Comparison of ENCODE assay signal across 26 cellular contexts in genomic region chrX:32644476-32644875, GRCh38.
"Had no signal": no experiment of that assay in that cellular context is flagged by ENCODE, and none has a peak within 500 bp of the region (broad histone marks: within the 10 kb centered on the region; RNA-seq: fewer than 3 reads in every experiment).

No MANE protein-coding gene starts in this region.

- H3K36me3 ChIP-seq: Peyer's patch, SJCRH30 had no signal

- H3K4me3 ChIP-seq: Peyer's patch, SJCRH30 had no signal

- H3K27me3 Mint-ChIP-seq: activated CD4-positive, alpha-beta memory T cell treated with anti-CD3 and anti-CD28 coated beads, Interleukin-2, amount 10 ng/mL, durations not matched to agents 7 days and 5 days; activated CD4-positive, alpha-beta T cell treated with anti-CD3 and anti-CD28 coated beads for 36 hours; activated naive CD8-positive, alpha-beta T cell; activated T-helper 17 cell treated with anti-CD3 and anti-CD28 coated beads, Interleukin-2, amount 50 U/mL, for 72 hours had no signal

- ATAC-seq: activated CD4-positive, alpha-beta T cell treated with anti-CD3 and anti-CD28 coated beads for 36 hours; activated T-helper 17 cell treated with anti-CD3 and anti-CD28 coated beads, Interleukin-2, amount 50 U/mL, for 72 hours had no signal

- DNase-seq: activated CD4-positive, alpha-beta memory T cell treated with anti-CD3 and anti-CD28 coated beads, Interleukin-2, amount 10 ng/mL, durations not matched to agents 7 days and 5 days; activated CD4-positive, alpha-beta T cell treated with anti-CD3 and anti-CD28 coated beads for 36 hours; activated CD4-positive, alpha-beta T cell treated with anti-CD3 and anti-CD28 coated beads, Interleukin-2, amount 50 U/mL, for 1 hour; activated gamma-delta T cell; activated naive CD4-positive, alpha-beta T cell treated with anti-CD3 and anti-CD28 coated beads for 36 hours; activated T-cell treated with anti-CD3 and anti-CD28 coated beads for 4 hours; activated T-cell treated with anti-CD3 and anti-CD28 coated beads, Interleukin-2, amount 50 U/mL, for 48 hours; Karpas-422; MM.1S; NCI-H1105; NCI-H1436; NCI-H1694 treated with DMSO at 0.1 percent for 48 hours; NCI-H2029 treated with DMSO at 0.1 percent for 48 hours; NCI-H345; NCI-H510A; NCI-H526 treated with DMSO at 0.1 percent for 48 hours; NCI-H82; Peyer's patch; Right ventricle myocardium superior; SJCRH30; SK-N-SH; T-helper 1 cell had no signal

- H3K9me3 ChIP-seq: Peyer's patch, SJCRH30, SK-N-SH had no signal

- H3K9ac ChIP-seq: SK-N-SH had no signal

- H3K4me1 Mint-ChIP-seq: activated CD4-positive, alpha-beta memory T cell treated with anti-CD3 and anti-CD28 coated beads, Interleukin-2, amount 10 ng/mL, durations not matched to agents 7 days and 5 days; activated CD4-positive, alpha-beta T cell treated with anti-CD3 and anti-CD28 coated beads for 36 hours; activated T-helper 17 cell treated with anti-CD3 and anti-CD28 coated beads, Interleukin-2, amount 50 U/mL, for 72 hours had no signal

- H3K27me3 ChIP-seq: Peyer's patch, SJCRH30 had no signal

- H3K27ac Mint-ChIP-seq: activated CD4-positive, alpha-beta memory T cell treated with anti-CD3 and anti-CD28 coated beads, Interleukin-2, amount 10 ng/mL, durations not matched to agents 7 days and 5 days; activated CD4-positive, alpha-beta T cell treated with anti-CD3 and anti-CD28 coated beads for 36 hours; activated naive CD4-positive, alpha-beta T cell treated with anti-CD3 and anti-CD28 coated beads for 36 hours; activated naive CD8-positive, alpha-beta T cell; activated T-helper 17 cell treated with anti-CD3 and anti-CD28 coated beads, Interleukin-2, amount 50 U/mL, for 72 hours had no signal

- H3K4me3 Mint-ChIP-seq: activated CD4-positive, alpha-beta memory T cell treated with anti-CD3 and anti-CD28 coated beads, Interleukin-2, amount 10 ng/mL, durations not matched to agents 7 days and 5 days; activated CD4-positive, alpha-beta T cell treated with anti-CD3 and anti-CD28 coated beads for 36 hours; activated naive CD4-positive, alpha-beta T cell treated with anti-CD3 and anti-CD28 coated beads for 36 hours; activated naive CD8-positive, alpha-beta T cell; activated T-helper 17 cell treated with anti-CD3 and anti-CD28 coated beads, Interleukin-2, amount 50 U/mL, for 72 hours had no signal

- H3K27ac ChIP-seq: Peyer's patch, RWPE1, SJCRH30, VCaP had no signal

- H3K4me2 ChIP-seq: SK-N-SH had no signal

- H3K4me1 ChIP-seq: Peyer's patch, SJCRH30 had no signal

- H3K36me3 Mint-ChIP-seq: activated naive CD8-positive, alpha-beta T cell had no signal

- H3K9me3 Mint-ChIP-seq: activated CD4-positive, alpha-beta memory T cell treated with anti-CD3 and anti-CD28 coated beads, Interleukin-2, amount 10 ng/mL, durations not matched to agents 7 days and 5 days; activated naive CD4-positive, alpha-beta T cell treated with anti-CD3 and anti-CD28 coated beads for 36 hours; activated T-helper 17 cell treated with anti-CD3 and anti-CD28 coated beads, Interleukin-2, amount 50 U/mL, for 72 hours had no signal
